1 cellular context compared by ENCODE assay signal in genomic region chr19:16446108-16447014, GRCh38.
TF ChIP-seq lines count a peak whose summit lies in the region.

No MANE protein-coding gene starts in this region.

TF ChIP-seq in endothelial cell of umbilical vein, 7 proteins besides CTCF, POLR2A, EP300 and RAD21 (continued from another document):
- TF ChIP-seq JUN (IDR thresholded peaks at IDR 0.05; ENCODE audit: borderline replicate concordance, insufficient read depth, insufficient read length, low read depth) (peak; percentile 49), POLR2AphosphoS5 (IDR thresholded peaks at IDR 0.05; ENCODE audit: insufficient read depth, low read depth, low read length) (peak; percentile 86), MAX (IDR thresholded peaks at IDR 0.05; ENCODE audit: insufficient read depth, insufficient read length) (no peak), FOS (IDR thresholded peaks at IDR 0.05; ENCODE audit: borderline replicate concordance, insufficient read depth, low read length) (peak; percentile 47)
